Comparison of ENCODE assay signal across 10 cellular contexts in genomic region chr6:16766043-16766521, GRCh38. TPM values are rescaled to one million over a fixed set of nuclear protein-coding genes. Genes with fewer than 3 reads are reported as not detected.
A peak's percentile ranks its signal among the peaks of the same experiment; 100 is the strongest.
DNase-seq lines count a peak whose midpoint lies in the region; ATAC-seq, FAIRE-seq and TF ChIP-seq lines count a peak whose summit lies in the region.
"Had no signal": no experiment of that assay in that cellular context is flagged by ENCODE, and none has a peak within 500 bp of the region (broad histone marks: within the 10 kb centered on the region; RNA-seq: fewer than 3 reads in every experiment).

No MANE protein-coding gene starts in this region.

- intact Hi-C loops in lower leg skin (cut with DNase I; ENCODE audit: low total_unique reads): loop anchor here (5.0 to 10.0 kb wide), 3 partner anchors 196 to 434 kb away; no protein-coding TSS in a partner anchor
- intact Hi-C loops in head of caudate nucleus (cut with DNase I): loop anchor here (10.0 kb wide), 1 partner anchor 341 kb away; no protein-coding TSS in a partner anchor

- peak overlapping the region; percentile 77 for H3K27ac Mint-ChIP-seq in activated CD4-positive, alpha-beta memory T cell treated with anti-CD3 and anti-CD28 coated beads, Interleukin-2, amount 10 ng/mL, durations not matched to agents 7 days and 5 days

- H3K4me1 Mint-ChIP-seq in activated CD4-positive, alpha-beta memory T cell treated with anti-CD3 and anti-CD28 coated beads, Interleukin-2, amount 10 ng/mL, durations not matched to agents 7 days and 5 days: peaks cover 73% of the 10 kb centered on the region

- POLR2A ChIA-PET in activated CD4-positive, alpha-beta memory T cell treated with anti-CD3 and anti-CD28 coated beads, Interleukin-2, amount 10 ng/mL, durations not matched to agents 7 days and 5 days (lab: Charles Lee): no interaction called here

- peak; percentile 97 for FAIRE-seq in H54 (lab: Jason Lieb, UNC)

- WGBS in lower leg skin, 2 donors: 37 to 42% methylated on average over 1 of the region's 1 CpG

- ATAC-seq in HG03342 (IDR thresholded peaks at IDR 0.05; ENCODE audit: unreplicated experiment): no peak

- CTCF ChIA-PET in activated CD4-positive, alpha-beta memory T cell treated with anti-CD3 and anti-CD28 coated beads, Interleukin-2, amount 10 ng/mL, durations not matched to agents 7 days and 5 days (lab: Charles Lee): interaction anchor here (0.9 to 6.1 kb wide), 2 partner anchors 50 to 254 kb away, joined by 3 to 86 read pairs; no protein-coding TSS in a partner anchor

- no peak overlapping the region for H3K4me3 ChIP-seq in lower leg skin (ENCODE audit: low read depth, poor library complexity, severe bottlenecking)
- H3K4me3 ChIP-seq: right atrium auricular region had no signal

- no peaks in the 10 kb centered on the region for H3K9me3 Mint-ChIP-seq in activated CD4-positive, alpha-beta memory T cell treated with anti-CD3 and anti-CD28 coated beads, Interleukin-2, amount 10 ng/mL, durations not matched to agents 7 days and 5 days

- no peak for TF ChIP-seq POLR2A in H54 (IDR thresholded peaks at IDR 0.05; ENCODE audit: low read depth, low read length)
- TF ChIP-seq POLR2A in lower leg skin (IDR thresholded peaks at IDR 0.05): no peak

- peaks cover 13% of the 10 kb centered on the region for H3K36me3 Mint-ChIP-seq in activated CD4-positive, alpha-beta memory T cell treated with anti-CD3 and anti-CD28 coated beads, Interleukin-2, amount 10 ng/mL, durations not matched to agents 7 days and 5 days (ENCODE audit: low read depth)

- no peaks in the 10 kb centered on the region for H3K27me3 Mint-ChIP-seq in activated CD4-positive, alpha-beta memory T cell treated with anti-CD3 and anti-CD28 coated beads, Interleukin-2, amount 10 ng/mL, durations not matched to agents 7 days and 5 days

- DNase-seq in AG08395 (ENCODE audit: low spot score): peak; percentile 71
- DNase-seq in H54 (ENCODE audit: insufficient read length, low spot score): peak; percentile 15
- DNase-seq in activated CD4-positive, alpha-beta memory T cell treated with anti-CD3 and anti-CD28 coated beads, Interleukin-2, amount 10 ng/mL, durations not matched to agents 7 days and 5 days: peak; percentile 50
- peak; percentile 77 for DNase-seq in glomerular visceral epithelial cell (ENCODE audit: extremely low spot score)
- DNase-seq in lower leg skin (ENCODE audit: low spot score in 2 of 2): no peak
- no peak for DNase-seq in head of caudate nucleus
- no peak for DNase-seq in cerebellum (ENCODE audit: low spot score)
- DNase-seq: NCI-H2029 had no signal

- TF ChIP-seq CTCF in lower leg skin (IDR thresholded peaks at IDR 0.05): no peak

- no peak overlapping the region for H3K4me3 Mint-ChIP-seq in activated CD4-positive, alpha-beta memory T cell treated with anti-CD3 and anti-CD28 coated beads, Interleukin-2, amount 10 ng/mL, durations not matched to agents 7 days and 5 days

RNA-seq across cellular contexts. Expression of gene ATXN1, which starts 4.8 kb away (rescaled TPM):
- total RNA-seq in activated CD4-positive, alpha-beta memory T cell treated with anti-CD3 and anti-CD28 coated beads, Interleukin-2, amount 10 ng/mL, durations not matched to agents 7 days and 5 days: 10 to 100 TPM; 83.1 to 89.4 TPM
- 10 to 100 TPM; 16.3 to 52.2 (median 25.7) TPM for total RNA-seq in lower leg skin
- 38.8 TPM for total RNA-seq in cerebellum

Comparison
In these comparisons a context has a peak if more than half of its experiments do, and no peak if none do; other contexts are left out.
1. DNase-seq: peak in AG08395 (single experiment), H54 (single experiment), activated CD4-positive, alpha-beta memory T cell treated with anti-CD3 and anti-CD28 coated beads, Interleukin-2, amount 10 ng/mL, durations not matched to agents 7 days and 5 days (single experiment) and glomerular visceral epithelial cell (single experiment); none in lower leg skin (0 of 2), head of caudate nucleus (0 of 42) and cerebellum (single experiment).